ENCODE assay signal across 13 cellular contexts in the genomic region with DNA sequence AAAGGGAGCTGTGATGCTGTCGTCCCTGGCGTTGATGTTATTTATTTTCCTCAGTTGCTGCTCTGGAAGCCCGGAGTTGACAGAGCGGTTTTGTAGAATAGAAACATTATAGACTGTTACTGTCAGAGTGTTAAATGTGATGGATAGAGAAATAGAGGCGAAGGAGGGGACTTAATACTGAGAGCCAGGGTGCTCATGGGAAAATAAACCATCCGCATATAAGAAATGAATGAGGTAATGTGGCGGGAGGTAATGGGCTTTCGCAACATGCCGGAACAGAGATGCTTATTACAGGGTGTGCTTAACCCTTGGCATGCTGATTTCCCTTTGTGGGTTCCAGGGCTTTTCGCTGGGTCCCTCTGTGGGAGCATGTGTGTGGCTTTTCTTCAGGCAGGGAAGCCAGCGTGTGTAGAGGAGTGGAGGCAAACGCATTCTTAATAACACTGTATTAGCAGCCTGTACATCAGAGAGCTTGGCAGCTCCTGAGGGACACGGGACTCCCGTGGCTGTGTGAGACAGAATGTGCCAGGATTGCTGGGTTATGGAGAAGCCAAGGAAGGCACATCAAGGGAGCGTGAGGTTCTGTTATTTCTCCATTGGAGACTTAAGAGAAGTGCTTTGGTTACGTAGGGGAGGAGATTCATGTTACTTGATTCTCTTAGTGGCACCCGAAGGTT.
DNase-seq lines count a peak whose midpoint lies in the region; ATAC-seq and TF ChIP-seq lines count a peak whose summit lies in the region.
"Had no signal": no experiment of that assay in that cellular context is flagged by ENCODE, and none has a peak within 500 bp of the region (broad histone marks: within the 10 kb centered on the region; RNA-seq: fewer than 3 reads in every experiment).

No MANE protein-coding gene starts in this region.

- H3K4me2 ChIP-seq in neural cell (ENCODE audit: low read length): peak overlapping the region; percentile 72
- no peak overlapping the region for H3K4me2 ChIP-seq in SK-N-SH

- peak; percentile 82 for TF ChIP-seq EP300 in neural cell (conservative IDR thresholded peaks at IDR 0.05; ENCODE audit: poor library complexity, severe bottlenecking)
- no peak for TF ChIP-seq EP300 in SK-N-SH (IDR thresholded peaks at IDR 0.05; ENCODE audit: borderline replicate concordance in 1 of 2, low read depth in 1 of 2, low read length in 1 of 2)

- peak overlapping the region; percentile 11 to 70 (median 41) for H3K27ac ChIP-seq in esophagus squamous epithelium
- H3K27ac ChIP-seq in neural cell (ENCODE audit: low read length): peak overlapping the region; percentile 88
- peak overlapping the region; percentile 42 for H3K27ac ChIP-seq in vagina
- H3K27ac ChIP-seq in SK-N-SH (ENCODE audit: low read depth in 2 of 2, low read length in 1 of 2): no peak overlapping the region
- no peak overlapping the region for H3K27ac ChIP-seq in lower lobe of right lung
- H3K27ac ChIP-seq: tibial artery had no signal

- H3K36me3 ChIP-seq in esophagus squamous epithelium: no peaks in the 10 kb centered on the region
- H3K36me3 ChIP-seq in neural cell (ENCODE audit: insufficient read depth, low read length): no peaks in the 10 kb centered on the region
- no peaks in the 10 kb centered on the region for H3K36me3 ChIP-seq in vagina
- no peaks in the 10 kb centered on the region for H3K36me3 ChIP-seq in SK-N-SH (replicated peaks in 1 of 2; ENCODE audit: control insufficient read depth in 1 of 2, insufficient read depth in 2 of 2, low read length in 1 of 2)
- H3K36me3 ChIP-seq in lower lobe of right lung: no peaks in the 10 kb centered on the region
- H3K36me3 ChIP-seq: tibial artery had no signal

- CTCF ChIA-PET in SK-N-SH (lab: Yijun Ruan, JAX): no interaction called here

- H3K4me3 ChIP-seq in esophagus squamous epithelium (no peak overlapping the region), neural cell (ENCODE audit: low read length) (peak overlapping the region; percentile 56), vagina (no peak overlapping the region), SK-N-SH (ENCODE audit: low read depth in 2 of 2, low read length in 1 of 2) (no peak overlapping the region), lower lobe of right lung (no peak overlapping the region)
- H3K4me3 ChIP-seq: tibial artery had no signal

- TF ChIP-seq POLR2A in esophagus squamous epithelium (IDR thresholded peaks at IDR 0.05) (no peak), vagina (IDR thresholded peaks at IDR 0.05) (no peak)

- no peak for TF ChIP-seq CTCF in esophagus squamous epithelium (IDR thresholded peaks at IDR 0.05)
- TF ChIP-seq CTCF in neural cell (IDR thresholded peaks at IDR 0.05; ENCODE audit: poor library complexity, severe bottlenecking): no peak
- TF ChIP-seq CTCF in vagina (IDR thresholded peaks at IDR 0.05): no peak
- no peak for TF ChIP-seq CTCF in SK-N-SH (IDR thresholded peaks at IDR 0.05)
- TF ChIP-seq CTCF in lower lobe of right lung (IDR thresholded peaks at IDR 0.05): no peak

- no peak for ATAC-seq in lower lobe of right lung
- ATAC-seq: CD8-positive, alpha-beta T cell had no signal

- intact Hi-C loops in esophagus squamous epithelium (cut with DNase I) (no loop called here), vagina (cut with DNase I) (no loop called here), lower lobe of right lung (cut with DNase I) (no loop called here)

- TF ChIP-seq RAD21 in neural cell (conservative IDR thresholded peaks at IDR 0.05) (peak; percentile 38), SK-N-SH (IDR thresholded peaks at IDR 0.05; ENCODE audit: low read length) (no peak)

- H3K27me3 ChIP-seq in esophagus squamous epithelium: no peaks in the 10 kb centered on the region
- no peaks in the 10 kb centered on the region for H3K27me3 ChIP-seq in neural cell (ENCODE audit: insufficient read depth, low read depth, low read length)
- no peaks in the 10 kb centered on the region for H3K27me3 ChIP-seq in vagina
- no peaks in the 10 kb centered on the region for H3K27me3 ChIP-seq in SK-N-SH (ENCODE audit: insufficient read depth)
- H3K27me3 ChIP-seq in lower lobe of right lung (ENCODE audit: low read depth): no peaks in the 10 kb centered on the region
- H3K27me3 ChIP-seq: tibial artery had no signal

- 54 to 57% methylated on average over 15 to 17 of the region's 17 CpGs for WGBS in esophagus squamous epithelium, 2 donors
- WGBS in SK-N-SH (ENCODE audit: low lambda C conversion rate): 92% methylated on average over 17 of the region's 17 CpGs

- H3K9me2 ChIP-seq in neural cell (ENCODE audit: insufficient read depth, low read length) (no peaks in the 10 kb centered on the region), SK-N-SH (no peaks in the 10 kb centered on the region)

- H3K4me1 ChIP-seq in esophagus squamous epithelium (peaks cover 0 to 85% (median 21%) of the 10 kb centered on the region in 3 donors), vagina (peaks cover 74% of the 10 kb centered on the region), SK-N-SH (ENCODE audit: control insufficient read depth in 1 of 2, insufficient read depth in 2 of 2, low read depth in 1 of 2, low read length in 1 of 2) (peaks cover 8 to 9% of the 10 kb centered on the region in 2 experiments; a peak in 3 of 4 replicates), lower lobe of right lung (peaks cover 6% of the 10 kb centered on the region)

- peak overlapping the region; percentile 62 for H3K9ac ChIP-seq in neural cell (ENCODE audit: low read length)
- H3K9ac ChIP-seq in SK-N-SH: no peak overlapping the region

- H3F3A ChIP-seq in neural cell (ENCODE audit: insufficient read depth, low read length, poor library complexity, severe bottlenecking): peaks cover 9% of the 10 kb centered on the region
- H3F3A ChIP-seq in SK-N-SH (replicated peaks; ENCODE audit: insufficient read depth): no peaks in the 10 kb centered on the region

- H3K9me3 ChIP-seq in esophagus squamous epithelium (no peaks in the 10 kb centered on the region), neural cell (ENCODE audit: low read length) (no peaks in the 10 kb centered on the region), vagina (no peaks in the 10 kb centered on the region), SK-N-SH (no peaks in the 10 kb centered on the region), lower lobe of right lung (no peaks in the 10 kb centered on the region)
- H3K9me3 ChIP-seq: tibial artery had no signal

- peak; percentile 8 for DNase-seq in NCI-H2227 (lab: John Stamatoyannopoulos, UW; ENCODE audit: unreplicated experiment)
- DNase-seq in NCI-H2227 treated with DMSO at 0.1 percent for 48 hours (lab: John Stamatoyannopoulos, UW): no peak
- DNase-seq in esophagus squamous epithelium (lab: John Stamatoyannopoulos, UW): no peak
- no peak for DNase-seq in vagina (ENCODE audit: extremely low spot score in 2 of 2)
- DNase-seq in SK-N-SH: no peak
- DNase-seq in T-helper 2 cell: no peak
- DNase-seq in lower lobe of right lung: no peak
- DNase-seq: activated CD4-positive, alpha-beta memory T cell treated with anti-CD3 and anti-CD28 coated beads, Interleukin-2, amount 10 ng/mL, durations not matched to agents 7 days and 5 days; CD8-positive, alpha-beta T cell; NCI-H2107; stimulated activated CD4-positive, alpha-beta T cell treated with anti-CD3 and anti-CD28 coated beads, Interleukin-1b, Interleukin-23, amount 100 ng/mL, for 48 hours; tibial artery had no signal

- H4K20me1 ChIP-seq in neural cell (ENCODE audit: insufficient read depth) (no peaks in the 10 kb centered on the region), SK-N-SH (ENCODE audit: insufficient read depth) (no peaks in the 10 kb centered on the region)

- H2AFZ ChIP-seq in neural cell (ENCODE audit: low read depth, low read length) (no peak overlapping the region), SK-N-SH (ENCODE audit: low read depth) (no peak overlapping the region)

- H3K79me2 ChIP-seq in neural cell (replicated peaks; ENCODE audit: insufficient read depth, low read length) (peaks cover 78% of the 10 kb centered on the region), SK-N-SH (ENCODE audit: insufficient read depth) (no peaks in the 10 kb centered on the region)

- POLR2A ChIA-PET in SK-N-SH (lab: Yijun Ruan, JAX): no interaction called here

TF ChIP-seq in neural cell, 6 proteins besides CTCF, POLR2A, EP300 and RAD21 (continues in another document):
- TF ChIP-seq MXI1 (conservative IDR thresholded peaks at IDR 0.05; ENCODE audit: poor library complexity, severe bottlenecking) (peak; percentile 48), TAF1 (IDR thresholded peaks at IDR 0.05; ENCODE audit: low read depth) (no peak), POLR2AphosphoS5 (IDR thresholded peaks at IDR 0.05) (peak; percentile 68), EZH2 (IDR thresholded peaks at IDR 0.05; ENCODE audit: borderline replicate concordance, insufficient read depth, low read length, poor library complexity, severe bottlenecking) (no peak)

TF ChIP-seq in SK-N-SH, 30 proteins besides CTCF, POLR2A, EP300 and RAD21:
- TF ChIP-seq FOXM1 (IDR thresholded peaks at IDR 0.05; ENCODE audit: low read depth): no peak

Comparison
In these comparisons a context has a peak if more than half of its experiments do, and no peak if none do; other contexts are left out.
1. H3K27ac ChIP-seq: peak in esophagus squamous epithelium (4 of 4), neural cell (single experiment) and vagina (single experiment); none in SK-N-SH (0 of 2) and lower lobe of right lung (single experiment).